Comparison of ENCODE assay signal across 8 cellular contexts in genomic region chr18:59927246-59927825, GRCh38. TPM values are rescaled to one million over a fixed set of nuclear protein-coding genes. Genes with fewer than 3 reads are reported as not detected.
DNase-seq lines count a peak whose midpoint lies in the region; ATAC-seq, FAIRE-seq and TF ChIP-seq lines count a peak whose summit lies in the region.

No MANE protein-coding gene starts in this region.

- FAIRE-seq in GM12891 (lab: Jason Lieb, UNC) = peak; percentile 92

- no peak overlapping the region for H3K4me3 ChIP-seq in epithelial cell of esophagus (ENCODE audit: low read length)

- in situ Hi-C loops in G401 (cut with HindIII; ENCODE audit: low sequenced_read_pairs) = no loop called here

- DNase-seq in GM12891 (ENCODE audit: insufficient read length, low spot score) (no peak), epithelial cell of esophagus (ENCODE audit: low read depth) (peak; percentile 98), G401 (ENCODE audit: low spot score) (no peak), RKO (ENCODE audit: low spot score) (no peak), NCI-H1417 (lab: John Stamatoyannopoulos, UW) (no peak)
- DNase-seq in activated effector memory CD4-positive, alpha-beta T cell treated with anti-CD3 and anti-CD28 coated beads, Interleukin-2, amount 50 U/mL, for 16 hours = no peak

- peak; percentile 40; the same call in 1 of the 2 replicates for TF ChIP-seq POLR2A in GM12891 (IDR thresholded peaks at IDR 0.05; ENCODE audit: low read depth, low read length)

- no peak for TF ChIP-seq CTCF in epithelial cell of esophagus (IDR thresholded peaks at IDR 0.05; ENCODE audit: insufficient read depth, low read depth, low read length, missing control alignments)

- ATAC-seq in GM19452 (IDR thresholded peaks at IDR 0.05; ENCODE audit: unreplicated experiment) = peak; percentile 76
- peak; percentile 68 for ATAC-seq in HG03280 (IDR thresholded peaks at IDR 0.05; ENCODE audit: unreplicated experiment)

TF ChIP-seq in GM12891, 5 proteins besides CTCF, POLR2A, EP300 and RAD21:
- TF ChIP-seq SPI1 (IDR thresholded peaks at IDR 0.05; ENCODE audit: low read depth, low read length) (peak; percentile 77), PAX5 (IDR thresholded peaks at IDR 0.05; ENCODE audit: insufficient read depth, low read length, severe bottlenecking) (no peak), POU2F2 (IDR thresholded peaks at IDR 0.05; ENCODE audit: low read depth, low read length) (0 out of 2 replicates have a peak, but pooled peaks have one; percentile 32), POLR2AphosphoS5 (IDR thresholded peaks at IDR 0.05; ENCODE audit: low read depth, low read length) (no peak), TAF1 (IDR thresholded peaks at IDR 0.05; ENCODE audit: low read depth, low read length) (no peak)

RNA-seq across cellular contexts. Expression of gene PMAIP1, which starts 27.5 kb away (rescaled TPM):
- polyA plus RNA-seq in GM12891 (2012; ENCODE audit: low read depth, missing spikeins) = 62.3 TPM
- total RNA-seq in G401 (2014; rRNA removed; shearing (Covaris generic)) = 0.27 TPM in 1 of 2 replicates, not detected in the other
